In the genomic region with DNA sequence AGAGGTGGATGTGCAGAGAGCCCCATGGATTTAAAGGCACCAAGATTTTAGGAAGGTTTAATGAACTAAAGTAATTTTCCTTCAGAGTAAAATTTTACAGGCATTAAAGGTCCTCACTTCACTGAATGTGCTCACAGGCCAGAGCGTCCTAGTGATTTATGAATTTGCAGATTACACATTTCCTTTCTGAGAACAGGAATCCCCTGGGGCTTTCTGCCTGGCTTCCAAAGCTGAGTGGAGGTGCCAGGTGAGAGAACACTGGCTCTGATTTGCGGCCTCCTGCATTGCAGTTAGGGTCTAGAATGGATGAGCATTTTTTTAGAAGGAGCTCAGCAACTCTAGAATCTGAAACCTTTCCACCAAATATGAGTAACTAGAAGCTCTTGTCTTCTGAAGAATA, we compare ENCODE assay signal across 18 cellular contexts.
DNase-seq lines count a peak whose midpoint lies in the region; ATAC-seq and TF ChIP-seq lines count a peak whose summit lies in the region.
"Had no signal": no experiment of that assay in that cellular context is flagged by ENCODE, and none has a peak within 500 bp of the region (broad histone marks: within the 10 kb centered on the region; RNA-seq: fewer than 3 reads in every experiment).

No MANE protein-coding gene starts in this region.

- H3K4me3 ChIP-seq in fibroblast of the aortic adventitia (ENCODE audit: low read depth, low read length), result no peak overlapping the region
- H3K4me3 ChIP-seq: neural progenitor cell, vagina had no signal

- no peak for TF ChIP-seq CTCF in fibroblast of the aortic adventitia (IDR thresholded peaks at IDR 0.05; ENCODE audit: insufficient read depth, low read length)

- peak; percentile 20 for DNase-seq in fibroblast of the aortic adventitia (ENCODE audit: low read depth)
- no peak for DNase-seq in GM03348 (ENCODE audit: low spot score)
- DNase-seq in NK-92 treated with Interleukin-12 subunit alpha and Interleukin-12 subunit beta, amount 100 ng/mL, for 24 hours (lab: John Stamatoyannopoulos, UW), result no peak
- DNase-seq: activated CD4-positive, alpha-beta T cell treated with anti-CD3 and anti-CD28 coated beads, Interleukin-2, amount 50 U/mL, for 1 hour; activated gamma-delta T cell; AML-193; amniotic stem cell; left colon; NCI-H1105; NCI-H2227 treated with DMSO at 0.1 percent for 48 hours; stimulated activated CD8-positive, alpha-beta memory T cell treated with anti-CD3 and anti-CD28 coated beads, Interleukin-4, amount 100 ng/mL, for 48 hours; T-helper 1 cell had no signal

- ATAC-seq in GM18858 (IDR thresholded peaks at IDR 0.05; ENCODE audit: unreplicated experiment) (peak; percentile 45), GM21447 (IDR thresholded peaks at IDR 0.05; ENCODE audit: unreplicated experiment) (peak; percentile 63), HG03432 (IDR thresholded peaks at IDR 0.05; ENCODE audit: unreplicated experiment) (peak; percentile 73), GM21515 (IDR thresholded peaks at IDR 0.05; ENCODE audit: unreplicated experiment) (no peak)
- ATAC-seq: left colon had no signal
